In genomic region chr4:102007959-102008425, GRCh38 we compare ENCODE assay signal across 10 cellular contexts.
DNase-seq lines count a peak whose midpoint lies in the region; ATAC-seq and TF ChIP-seq lines count a peak whose summit lies in the region.
"Had no signal": no experiment of that assay in that cellular context is flagged by ENCODE, and none has a peak within 500 bp of the region (broad histone marks: within the 10 kb centered on the region; RNA-seq: fewer than 3 reads in every experiment).

No MANE protein-coding gene starts in this region.

- H3K4me1 ChIP-seq in adipocyte (ENCODE audit: control insufficient read depth, insufficient read depth, low read length), result peaks cover 11% of the 10 kb centered on the region

- DNase-seq in adipocyte (ENCODE audit: low read depth), result peak; percentile 7
- DNase-seq in activated gamma-delta T cell (lab: John Stamatoyannopoulos, UW), result no peak
- no peak for DNase-seq in sciatic nerve (ENCODE audit: low spot score)
- no peak for DNase-seq in NCI-H1105 (lab: John Stamatoyannopoulos, UW)
- DNase-seq in omental fat pad (ENCODE audit: low spot score), result no peak
- DNase-seq: brain microvascular endothelial cell; stimulated activated CD4-positive, alpha-beta T cell treated with anti-CD3 and anti-CD28 coated beads, Interleukin-2, amount 100 ng/mL, for 24 hours had no signal

- H3K4me3 ChIP-seq in adipocyte (ENCODE audit: low read length), result peak overlapping the region; percentile 26

- intact Hi-C loops in sciatic nerve (cut with DNase I), result no loop called here

- H3K27me3 ChIP-seq in adipocyte (replicated peaks; ENCODE audit: control insufficient read depth, insufficient read depth, low read length), result no peaks in the 10 kb centered on the region
- H3K27me3 ChIP-seq: brain microvascular endothelial cell had no signal

- TF ChIP-seq CTCF in omental fat pad (IDR thresholded peaks at IDR 0.05), result no peak

- ATAC-seq in GM18858 (IDR thresholded peaks at IDR 0.05; ENCODE audit: unreplicated experiment) (peak; percentile 99), GM21447 (IDR thresholded peaks at IDR 0.05; ENCODE audit: unreplicated experiment) (peak; percentile 89), HG03342 (IDR thresholded peaks at IDR 0.05; ENCODE audit: unreplicated experiment) (peak; percentile 90), sciatic nerve (no peak), omental fat pad (ENCODE audit: low FRiP score) (no peak)

- no peaks in the 10 kb centered on the region for H3K9me3 ChIP-seq in adipocyte (ENCODE audit: control insufficient read depth, low read length)

- no peak overlapping the region for H3K9ac ChIP-seq in adipocyte (ENCODE audit: low read length)

- H3K36me3 ChIP-seq in adipocyte (ENCODE audit: control insufficient read depth, insufficient read depth, low read length, severe bottlenecking), result no peaks in the 10 kb centered on the region
- H3K36me3 ChIP-seq: brain microvascular endothelial cell had no signal

Comparison
In these comparisons a context has a peak if more than half of its experiments do, and no peak if none do; other contexts are left out.
1. ATAC-seq: peak in GM18858 (single experiment), GM21447 (single experiment) and HG03342 (single experiment); none in sciatic nerve (single experiment) and omental fat pad (single experiment).